ENCODE assay signal across 1 cellular context in genomic region chr4:6916587-6917444, GRCh38.
TF ChIP-seq lines count a peak whose summit lies in the region.

No MANE protein-coding gene starts in this region.

TF ChIP-seq in GM12878, 131 proteins besides CTCF, POLR2A, EP300 and RAD21:
- TF ChIP-seq ZBTB40 (IDR thresholded peaks at IDR 0.05; ENCODE audit: borderline replicate concordance) (no peak), IKZF1 (conservative IDR thresholded peaks at IDR 0.05) (0 out of 2 replicates have a peak, but pooled peaks have one; percentile 34)
